ENCODE assay signal across 17 cellular contexts in the genomic region with DNA sequence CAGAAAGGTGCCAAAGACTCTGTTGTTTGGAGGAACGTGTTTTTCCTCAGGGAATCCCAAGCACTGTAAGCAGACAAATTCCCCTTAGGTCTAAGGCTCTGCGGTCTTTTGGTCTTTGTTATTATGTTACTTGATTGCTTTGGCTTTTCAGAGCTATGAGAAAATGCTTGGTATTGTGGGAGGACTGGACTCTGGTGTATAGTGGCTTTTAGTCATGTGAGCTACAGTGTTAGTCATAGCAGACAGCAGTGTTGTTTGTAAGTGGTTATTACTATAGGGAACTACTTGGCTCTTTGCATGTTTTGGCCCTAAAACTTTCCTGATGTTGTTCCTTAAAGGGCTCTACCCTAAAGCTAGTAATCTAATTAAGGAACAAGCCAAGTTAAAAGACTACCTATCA.
DNase-seq lines count a peak whose midpoint lies in the region; ATAC-seq lines count a peak whose summit lies in the region.
"Had no signal": no experiment of that assay in that cellular context is flagged by ENCODE, and none has a peak within 500 bp of the region (broad histone marks: within the 10 kb centered on the region; RNA-seq: fewer than 3 reads in every experiment).

No MANE protein-coding gene starts in this region.

- H3K4me1 ChIP-seq in right cardiac atrium (ENCODE audit: control insufficient read depth, insufficient read depth, low read length): no peaks in the 10 kb centered on the region
- H3K4me1 ChIP-seq: uterus had no signal

- no peaks in the 10 kb centered on the region for H3K9me3 ChIP-seq in right cardiac atrium (ENCODE audit: control insufficient read depth, low read length)
- H3K9me3 ChIP-seq: MG63, uterus had no signal

- DNase-seq in COLO829 (ENCODE audit: low spot score) (peak; percentile 17), T1000 (lab: John Stamatoyannopoulos, UW) (peak; percentile 15), foreskin melanocyte (peak; percentile 40), right cardiac atrium (no peak), GM19238 (ENCODE audit: insufficient read length, low spot score) (no peak)
- DNase-seq in activated T-cell treated with anti-CD3 and anti-CD28 coated beads, Interleukin-2, amount 50 U/mL, for 1 hour: no peak
- DNase-seq: activated CD4-positive, alpha-beta T cell treated with anti-CD3 and anti-CD28 coated beads, Interleukin-2, amount 10 ng/mL, durations not matched to agents 24 days and 14 days; DMS79 treated with DMSO at 0.1 percent for 48 hours; MG63; NCI-H345; T-cell; uterus had no signal

- intact Hi-C loops in right cardiac atrium (cut with DNase I): no loop called here

- H3K27me3 ChIP-seq in right cardiac atrium (ENCODE audit: control insufficient read depth, insufficient read depth): no peaks in the 10 kb centered on the region
- H3K27me3 ChIP-seq: cardiac muscle cell, MG63, uterus had no signal

- peak; percentile 56 for ATAC-seq in HG03045 (IDR thresholded peaks at IDR 0.05; ENCODE audit: unreplicated experiment)
- ATAC-seq in right cardiac atrium: no peak
- ATAC-seq in GM21576 (IDR thresholded peaks at IDR 0.05; ENCODE audit: unreplicated experiment): no peak
- ATAC-seq: stimulated activated effector memory CD8-positive, alpha-beta T cell treated with anti-CD3 and anti-CD28 coated beads, Interleukin-12 subunit alpha, Interleukin-12 subunit beta, amount 100 ng/mL, for 72 hours; T-cell had no signal

- no peak overlapping the region for H3K4me3 ChIP-seq in right cardiac atrium (ENCODE audit: low read length)
- H3K4me3 ChIP-seq: cardiac muscle cell, MG63, uterus had no signal

- 73% methylated on average over 2 of the region's 2 CpGs for WGBS in right cardiac atrium

- no peak overlapping the region for H3K27ac ChIP-seq in right cardiac atrium (ENCODE audit: low read length)
- H3K27ac ChIP-seq: cardiac muscle cell, HL-60, uterus had no signal

Comparison
In these comparisons a context has a peak if more than half of its experiments do, and no peak if none do; other contexts are left out.
1. DNase-seq: peak in COLO829 (single experiment), T1000 (single experiment) and foreskin melanocyte (single experiment); none in right cardiac atrium (0 of 3), activated T-cell treated with anti-CD3 and anti-CD28 coated beads, Interleukin-2, amount 50 U/mL, for 1 hour (single experiment) and GM19238 (single experiment).